ENCODE assay signal across 22 cellular contexts in genomic region chr2:235661136-235661535, GRCh38.
DNase-seq lines count a peak whose midpoint lies in the region; TF ChIP-seq lines count a peak whose summit lies in the region.
"Had no signal": no experiment of that assay in that cellular context is flagged by ENCODE, and none has a peak within 500 bp of the region (broad histone marks: within the 10 kb centered on the region; RNA-seq: fewer than 3 reads in every experiment).

No MANE protein-coding gene starts in this region.

- no peak overlapping the region for H3K9ac ChIP-seq in SK-N-SH

- TF ChIP-seq POLR2A in uterus (IDR thresholded peaks at IDR 0.05) = no peak

- CTCF ChIA-PET in SK-N-SH (lab: Yijun Ruan, JAX) = interaction anchor here (1.0 to 7.3 kb wide), 6 partner anchors 9 to 525 kb away, joined by 3 to 42 read pairs (median 6); no protein-coding TSS in a partner anchor
- CTCF ChIA-PET in GM10248 (lab: Yijun Ruan, JAX) = interaction anchor here (2.0 kb wide), 1 partner anchor 15 kb away, joined by 5 read pairs; no protein-coding TSS in a partner anchor

- H3F3A ChIP-seq in SK-N-SH (replicated peaks; ENCODE audit: insufficient read depth) = no peaks in the 10 kb centered on the region

- no peaks in the 10 kb centered on the region for H3K27me3 ChIP-seq in SK-N-SH (ENCODE audit: insufficient read depth)
- no peaks in the 10 kb centered on the region for H3K27me3 ChIP-seq in uterus
- H3K27me3 ChIP-seq: BE2C had no signal

- H3K4me2 ChIP-seq in SK-N-SH = 0 out of 2 replicates have a peak overlapping the region, but pooled peaks have one; percentile 68

- no peaks in the 10 kb centered on the region for H3K9me3 ChIP-seq in SK-N-SH
- H3K9me3 ChIP-seq in uterus = no peaks in the 10 kb centered on the region
- H3K9me3 ChIP-seq: BE2C, thoracic aorta had no signal

- peaks cover 20 to 47% of the 10 kb centered on the region in 2 experiments for H3K4me1 ChIP-seq in SK-N-SH (ENCODE audit: control insufficient read depth in 1 of 2, insufficient read depth in 2 of 2, low read depth in 1 of 2, low read length in 1 of 2)
- peaks cover 0 to 17% of the 10 kb centered on the region in 2 donors for H3K4me1 ChIP-seq in uterus

- POLR2A ChIA-PET in SK-N-SH (lab: Yijun Ruan, JAX) = interaction anchor here (1.0 to 1.3 kb wide), 5 partner anchors 14 to 65 kb away, joined by 3 to 6 read pairs (median 3); no protein-coding TSS in a partner anchor
- POLR2A ChIA-PET in GM10248 (lab: Yijun Ruan, JAX) = no interaction called here

- 57% methylated on average over 8 of the region's 9 CpGs for WGBS in SK-N-SH (ENCODE audit: low lambda C conversion rate)

- H3K4me3 ChIP-seq in SK-N-SH (ENCODE audit: low read depth in 2 of 2, low read length in 1 of 2) (no peak overlapping the region), uterus (no peak overlapping the region)
- H3K4me3 ChIP-seq: smooth muscle cell, thoracic aorta had no signal

- TF ChIP-seq CTCF in SK-N-SH (IDR thresholded peaks at IDR 0.05) (no peak), uterus (IDR thresholded peaks at IDR 0.05) (no peak), GM10248 (IDR thresholded peaks at IDR 0.05; ENCODE audit: control extremely low read depth, extremely low read depth, low read depth, missing control alignments) (no peak)

- H3K27ac ChIP-seq in SK-N-SH (ENCODE audit: low read depth in 2 of 2, low read length in 1 of 2) = peak overlapping the region in 1 of 2 experiments; percentile 60; a peak in 2 of 4 replicates
- peak overlapping the region; percentile 5 to 37 for H3K27ac ChIP-seq in uterus
- H3K27ac ChIP-seq: epithelial cell of prostate, thoracic aorta had no signal

- H3K79me2 ChIP-seq in SK-N-SH (ENCODE audit: insufficient read depth) = peaks cover 6% of the 10 kb centered on the region; the same call in 1 of the 2 replicates

- H3K36me3 ChIP-seq in SK-N-SH (replicated peaks in 1 of 2; ENCODE audit: control insufficient read depth in 1 of 2, insufficient read depth in 2 of 2, low read length in 1 of 2) (no peaks in the 10 kb centered on the region), uterus (no peaks in the 10 kb centered on the region)
- H3K36me3 ChIP-seq: BE2C, thoracic aorta had no signal

- peaks cover 45% of the 10 kb centered on the region for H4K20me1 ChIP-seq in SK-N-SH (ENCODE audit: insufficient read depth)

- intact Hi-C loops in uterus (cut with DNase I; ENCODE audit: low total_unique reads) = no loop called here

- DNase-seq in NCI-H2107 treated with DMSO at 0.1 percent for 48 hours (lab: John Stamatoyannopoulos, UW; ENCODE audit: unreplicated experiment) (peak; percentile 55), NCI-H2107 (lab: John Stamatoyannopoulos, UW) (no peak), SK-N-SH (peak; percentile 59), left kidney (ENCODE audit: low read depth, low spot score) (peak; percentile 44), uterus (no peak), T-helper 2 cell (no peak), GM10248 (ENCODE audit: extremely low spot score) (no peak)
- no peak for DNase-seq in stimulated activated naive CD4-positive, alpha-beta T cell treated with Interleukin-2 at 50 U/mL for 16 hours (lab: John Stamatoyannopoulos, UW)
- DNase-seq: 8988T; activated CD4-positive, alpha-beta T cell treated with anti-CD3 and anti-CD28 coated beads for 4 hours; activated naive CD4-positive, alpha-beta T cell treated with anti-CD3 and anti-CD28 coated beads, Interleukin-2, amount 10 ng/mL, durations not matched to agents 7 days and 5 days; BE2C; DND-41; HFFc6; immature natural killer cell; NCI-H1105; PC-3; Right ventricle myocardium superior; T-cell had no signal

- no peak overlapping the region for H2AFZ ChIP-seq in SK-N-SH (ENCODE audit: low read depth)

- peak; percentile 14; the same call in 1 of the 2 replicates for TF ChIP-seq RAD21 in SK-N-SH (IDR thresholded peaks at IDR 0.05; ENCODE audit: low read length)

- H3K9me2 ChIP-seq in SK-N-SH = no peaks in the 10 kb centered on the region

- TF ChIP-seq EP300 in SK-N-SH (IDR thresholded peaks at IDR 0.05; ENCODE audit: borderline replicate concordance in 1 of 2, low read depth in 1 of 2, low read length in 1 of 2) = peak in 1 of 2 experiments; percentile 75; a peak in 2 of 4 replicates

TF ChIP-seq in SK-N-SH, 30 proteins besides CTCF, POLR2A, EP300 and RAD21:
- no peak for TF ChIP-seq TCF12 (IDR thresholded peaks at IDR 0.05)
- TF ChIP-seq JUND (IDR thresholded peaks at IDR 0.05) = no peak
- TF ChIP-seq MEF2A (IDR thresholded peaks at IDR 0.05; ENCODE audit: borderline replicate concordance, low read depth) = no peak
- TF ChIP-seq FOXM1 (IDR thresholded peaks at IDR 0.05; ENCODE audit: low read depth) = no peak
- TF ChIP-seq TEAD4 (IDR thresholded peaks at IDR 0.05; ENCODE audit: borderline replicate concordance, insufficient read depth) = no peak
- TF ChIP-seq, protein P1, sequence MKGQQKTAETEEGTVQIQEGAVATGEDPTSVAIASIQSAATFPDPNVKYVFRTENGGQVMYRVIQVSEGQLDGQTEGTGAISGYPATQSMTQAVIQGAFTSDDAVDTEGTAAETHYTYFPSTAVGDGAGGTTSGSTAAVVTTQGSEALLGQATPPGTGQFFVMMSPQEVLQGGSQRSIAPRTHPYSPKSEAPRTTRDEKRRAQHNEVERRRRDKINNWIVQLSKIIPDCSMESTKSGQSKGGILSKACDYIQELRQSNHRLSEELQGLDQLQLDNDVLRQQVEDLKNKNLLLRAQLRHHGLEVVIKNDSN (IDR thresholded peaks at IDR 0.05; ENCODE audit: borderline replicate concordance, low read depth) = no peak
- no peak for TF ChIP-seq NFIC (IDR thresholded peaks at IDR 0.05; ENCODE audit: borderline replicate concordance)
- TF ChIP-seq, protein P2, sequence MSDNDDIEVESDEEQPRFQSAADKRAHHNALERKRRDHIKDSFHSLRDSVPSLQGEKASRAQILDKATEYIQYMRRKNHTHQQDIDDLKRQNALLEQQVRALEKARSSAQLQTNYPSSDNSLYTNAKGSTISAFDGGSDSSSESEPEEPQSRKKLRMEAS (IDR thresholded peaks at IDR 0.05; ENCODE audit: low read depth) = no peak
- no peak for TF ChIP-seq PBX3 (IDR thresholded peaks at IDR 0.05)
- TF ChIP-seq TAF1 (IDR thresholded peaks at IDR 0.05; ENCODE audit: borderline replicate concordance, low read depth, low read length) = no peak
- TF ChIP-seq GABPA (IDR thresholded peaks at IDR 0.05; ENCODE audit: low read depth) = no peak
- no peak for TF ChIP-seq SMC3 (IDR thresholded peaks at IDR 0.05; ENCODE audit: low read depth, low read length)
- TF ChIP-seq POLR2AphosphoS5 (IDR thresholded peaks at IDR 0.05; ENCODE audit: low read depth, low read length) = no peak
- TF ChIP-seq FOSL2 (IDR thresholded peaks at IDR 0.05; ENCODE audit: borderline replicate concordance, low read depth) = no peak
- TF ChIP-seq FOXJ3 (CRISPR knock-in tag; IDR thresholded peaks at IDR 0.05) = no peak
- TF ChIP-seq, protein P3, sequence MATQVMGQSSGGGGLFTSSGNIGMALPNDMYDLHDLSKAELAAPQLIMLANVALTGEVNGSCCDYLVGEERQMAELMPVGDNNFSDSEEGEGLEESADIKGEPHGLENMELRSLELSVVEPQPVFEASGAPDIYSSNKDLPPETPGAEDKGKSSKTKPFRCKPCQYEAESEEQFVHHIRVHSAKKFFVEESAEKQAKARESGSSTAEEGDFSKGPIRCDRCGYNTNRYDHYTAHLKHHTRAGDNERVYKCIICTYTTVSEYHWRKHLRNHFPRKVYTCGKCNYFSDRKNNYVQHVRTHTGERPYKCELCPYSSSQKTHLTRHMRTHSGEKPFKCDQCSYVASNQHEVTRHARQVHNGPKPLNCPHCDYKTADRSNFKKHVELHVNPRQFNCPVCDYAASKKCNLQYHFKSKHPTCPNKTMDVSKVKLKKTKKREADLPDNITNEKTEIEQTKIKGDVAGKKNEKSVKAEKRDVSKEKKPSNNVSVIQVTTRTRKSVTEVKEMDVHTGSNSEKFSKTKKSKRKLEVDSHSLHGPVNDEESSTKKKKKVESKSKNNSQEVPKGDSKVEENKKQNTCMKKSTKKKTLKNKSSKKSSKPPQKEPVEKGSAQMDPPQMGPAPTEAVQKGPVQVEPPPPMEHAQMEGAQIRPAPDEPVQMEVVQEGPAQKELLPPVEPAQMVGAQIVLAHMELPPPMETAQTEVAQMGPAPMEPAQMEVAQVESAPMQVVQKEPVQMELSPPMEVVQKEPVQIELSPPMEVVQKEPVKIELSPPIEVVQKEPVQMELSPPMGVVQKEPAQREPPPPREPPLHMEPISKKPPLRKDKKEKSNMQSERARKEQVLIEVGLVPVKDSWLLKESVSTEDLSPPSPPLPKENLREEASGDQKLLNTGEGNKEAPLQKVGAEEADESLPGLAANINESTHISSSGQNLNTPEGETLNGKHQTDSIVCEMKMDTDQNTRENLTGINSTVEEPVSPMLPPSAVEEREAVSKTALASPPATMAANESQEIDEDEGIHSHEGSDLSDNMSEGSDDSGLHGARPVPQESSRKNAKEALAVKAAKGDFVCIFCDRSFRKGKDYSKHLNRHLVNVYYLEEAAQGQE (IDR thresholded peaks at IDR 0.05; ENCODE audit: low read depth, low read length) = no peak
TF ChIP-seq in SK-N-SH: peak in this region for 0.

Comparison
In these comparisons a context has a peak if more than half of its experiments do, and no peak if none do; other contexts are left out.
1. DNase-seq: peak in NCI-H2107 treated with DMSO at 0.1 percent for 48 hours (single experiment), SK-N-SH (single experiment) and left kidney (single experiment); none in NCI-H2107 (single experiment), uterus (0 of 2), T-helper 2 cell (0 of 5), stimulated activated naive CD4-positive, alpha-beta T cell treated with Interleukin-2 at 50 U/mL for 16 hours (single experiment) and GM10248 (single experiment).